Comparison of ENCODE assay signal across 23 cellular contexts in genomic region chr2:11537951-11538350, GRCh38.
"Had no signal": no experiment of that assay in that cellular context is flagged by ENCODE, and none has a peak within 500 bp of the region (broad histone marks: within the 10 kb centered on the region; RNA-seq: fewer than 3 reads in every experiment).

No MANE protein-coding gene starts in this region.

- DNase-seq: activated CD4-positive, alpha-beta memory T cell treated with anti-CD3 and anti-CD28 coated beads for 36 hours; activated CD4-positive, alpha-beta T cell treated with anti-CD3 and anti-CD28 coated beads, Interleukin-2, amount 10 ng/mL, durations not matched to agents 7 days and 5 days; activated CD4-positive, CD25-positive, alpha-beta regulatory T cell; activated CD8-positive, alpha-beta memory T cell treated with anti-CD3 and anti-CD28 coated beads for 24 hours; activated gamma-delta T cell; activated naive CD4-positive, alpha-beta T cell treated with anti-CD3 and anti-CD28 coated beads for 36 hours; activated T-cell treated with anti-CD3 and anti-CD28 coated beads, Interleukin-2, amount 50 U/mL, for 4 hours; amygdala; brain microvascular endothelial cell; Kasumi-1; KBM-7; NCI-H1694; NCI-H2029; NCI-H748 treated with DMSO at 0.1 percent for 48 hours; RPMI8226; T-cell; T-helper 2 cell; T1000 had no signal

- H3K36me3 ChIP-seq: brain microvascular endothelial cell, cardiac muscle cell had no signal

- ATAC-seq: activated T-cell treated with anti-CD3 and anti-CD28 coated beads, Interleukin-2, amount 50 U/mL, for 4 hours; activated T-helper 17 cell treated with anti-CD3 and anti-CD28 coated beads, Interleukin-2, amount 50 U/mL, for 72 hours; Panc1; Right ventricle myocardium inferior; T-cell had no signal

- H3K27ac ChIP-seq: brain microvascular endothelial cell, cardiac muscle cell, SK-N-MC had no signal

- H3K27me3 ChIP-seq: cardiac muscle cell had no signal

- H3K4me3 ChIP-seq: cardiac muscle cell, SK-N-MC had no signal
